Comparison of ENCODE assay signal across 1 cellular context in genomic region chr12:96402061-96402460, GRCh38.
TF ChIP-seq lines count a peak whose summit lies in the region.

No MANE protein-coding gene starts in this region.

TF ChIP-seq in HepG2, 621 proteins besides CTCF, POLR2A, EP300 and RAD21 (continued from another document):
- no peak for TF ChIP-seq ONECUT2 (CRISPR knock-in tag; IDR thresholded peaks at IDR 0.05)
- no peak for TF ChIP-seq ZNF639 (CRISPR knock-in tag; conservative IDR thresholded peaks at IDR 0.05)
- TF ChIP-seq SOX13 (IDR thresholded peaks at IDR 0.05) = no peak
- no peak for TF ChIP-seq SOX13 (CRISPR knock-in tag; conservative IDR thresholded peaks at IDR 0.05 in 1 of 2, IDR thresholded peaks at IDR 0.05 in 1 of 2)
- TF ChIP-seq TCF7 (IDR thresholded peaks at IDR 0.05; ENCODE audit: low read depth) = no peak
- no peak for TF ChIP-seq MEF2D (CRISPR knock-in tag; IDR thresholded peaks at IDR 0.05)
- no peak for TF ChIP-seq POLR2AphosphoS2 (IDR thresholded peaks at IDR 0.05; ENCODE audit: low read depth, low read length)
- TF ChIP-seq ZZZ3 (CRISPR knock-in tag; IDR thresholded peaks at IDR 0.05; ENCODE audit: borderline replicate concordance) = no peak
- TF ChIP-seq ZBTB20 (CRISPR knock-in tag; IDR thresholded peaks at IDR 0.05; ENCODE audit: borderline replicate concordance, low read depth) = no peak
- TF ChIP-seq ZMAT5 (CRISPR knock-in tag; IDR thresholded peaks at IDR 0.05; ENCODE audit: borderline replicate concordance, low read depth) = no peak
- no peak for TF ChIP-seq SMAD3 (CRISPR knock-in tag; IDR thresholded peaks at IDR 0.05)
- TF ChIP-seq GRHL1 (CRISPR knock-in tag; conservative IDR thresholded peaks at IDR 0.05) = no peak
- TF ChIP-seq MXD1 (CRISPR knock-in tag; IDR thresholded peaks at IDR 0.05) = no peak
- no peak for TF ChIP-seq ZUFSP (CRISPR knock-in tag; IDR thresholded peaks at IDR 0.05; ENCODE audit: borderline replicate concordance)
- no peak for TF ChIP-seq ZFP41 (CRISPR knock-in tag; IDR thresholded peaks at IDR 0.05; ENCODE audit: borderline replicate concordance)
- TF ChIP-seq HNRNPH1 (optimal IDR thresholded peaks at IDR 0.05; ENCODE audit: low read depth, low read length) = no peak
- TF ChIP-seq ZNF556 (CRISPR knock-in tag; IDR thresholded peaks at IDR 0.05; ENCODE audit: borderline replicate concordance) = no peak
